ENCODE assay signal across 11 cellular contexts in genomic region chr12:39887824-39888223, GRCh38.
"Had no signal": no experiment of that assay in that cellular context is flagged by ENCODE, and none has a peak within 500 bp of the region (broad histone marks: within the 10 kb centered on the region; RNA-seq: fewer than 3 reads in every experiment).

No MANE protein-coding gene starts in this region.

- H3K36me3 ChIP-seq: HAP-1 had no signal

- ATAC-seq: HCT116 had no signal

- H3K4me3 ChIP-seq: GM23248, HAP-1 had no signal

- H2AFZ ChIP-seq: GM23248 had no signal

- H3K4me2 ChIP-seq: KMS-11 had no signal

- H3K9me3 ChIP-seq: HAP-1 had no signal

- H3K27ac ChIP-seq: GM23248, HL-60, KMS-11 had no signal

- FAIRE-seq: HTR-8/SVneo had no signal

- DNase-seq: GM23248, GOT3, H7, HFFc6, IMR-90, KBM-7 had no signal

- H3K9ac ChIP-seq: GM23248, KMS-11 had no signal
